1 cellular context compared by ENCODE assay signal in the genomic region with DNA sequence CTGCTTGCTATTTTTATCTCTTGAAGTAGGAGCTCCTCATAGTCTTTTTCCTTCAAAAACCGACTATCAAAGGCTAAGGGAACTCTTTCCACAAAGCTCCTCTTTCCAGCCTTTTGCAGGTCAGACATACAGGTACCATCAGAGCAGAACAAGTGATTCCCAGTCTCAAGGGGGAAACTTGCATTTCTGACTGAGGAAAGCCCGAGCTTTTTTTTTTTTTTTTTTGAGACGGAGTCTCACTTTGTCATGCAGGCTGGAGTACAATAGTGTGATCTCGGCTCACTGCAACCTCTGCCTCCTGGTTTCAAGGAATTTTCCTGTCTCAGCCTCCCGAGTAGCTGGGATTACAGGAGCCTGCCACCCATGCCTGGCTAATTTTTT.
TF ChIP-seq lines count a peak whose summit lies in the region.

No MANE protein-coding gene starts in this region.

TF ChIP-seq in HEK293T, 16 proteins besides CTCF, POLR2A, EP300 and RAD21 (continued from another document):
- TF ChIP-seq FOXK2 (IDR thresholded peaks at IDR 0.05) (no peak), CTBP1 (IDR thresholded peaks at IDR 0.05; ENCODE audit: borderline replicate concordance) (no peak), L3MBTL2 (conservative IDR thresholded peaks at IDR 0.05) (no peak), ELF4 (IDR thresholded peaks at IDR 0.05) (no peak)
- TF ChIP-seq, protein P1, sequence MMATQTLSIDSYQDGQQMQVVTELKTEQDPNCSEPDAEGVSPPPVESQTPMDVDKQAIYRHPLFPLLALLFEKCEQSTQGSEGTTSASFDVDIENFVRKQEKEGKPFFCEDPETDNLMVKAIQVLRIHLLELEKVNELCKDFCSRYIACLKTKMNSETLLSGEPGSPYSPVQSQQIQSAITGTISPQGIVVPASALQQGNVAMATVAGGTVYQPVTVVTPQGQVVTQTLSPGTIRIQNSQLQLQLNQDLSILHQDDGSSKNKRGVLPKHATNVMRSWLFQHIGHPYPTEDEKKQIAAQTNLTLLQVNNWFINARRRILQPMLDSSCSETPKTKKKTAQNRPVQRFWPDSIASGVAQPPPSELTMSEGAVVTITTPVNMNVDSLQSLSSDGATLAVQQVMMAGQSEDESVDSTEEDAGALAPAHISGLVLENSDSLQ (IDR thresholded peaks at IDR 0.05), result no peak
TF ChIP-seq in HEK293T: peak in this region for 0.
